ENCODE assay signal across 1 cellular context in genomic region chr9:19375536-19375935, GRCh38.
A peak's percentile ranks its signal among the peaks of the same experiment; 100 is the strongest.
TF ChIP-seq lines count a peak whose summit lies in the region.

No MANE protein-coding gene starts in this region.

TF ChIP-seq in K562, 482 proteins besides CTCF, POLR2A, EP300 and RAD21:
- TF ChIP-seq ZBTB5 (IDR thresholded peaks at IDR 0.05) (no peak), ZNF785 (CRISPR knock-in tag; IDR thresholded peaks at IDR 0.05) (no peak), ZNF277 (CRISPR knock-in tag; IDR thresholded peaks at IDR 0.05; ENCODE audit: borderline replicate concordance) (no peak), PML (IDR thresholded peaks at IDR 0.05; ENCODE audit: low read length) (0 out of 2 replicates have a peak, but pooled peaks have one; percentile 6), SREBF2 (CRISPR knock-in tag; IDR thresholded peaks at IDR 0.05) (no peak), GMEB1 (CRISPR knock-in tag; IDR thresholded peaks at IDR 0.05) (no peak), ZNF592 (IDR thresholded peaks at IDR 0.05) (no peak)
